ENCODE assay signal across 9 cellular contexts in the genomic region with DNA sequence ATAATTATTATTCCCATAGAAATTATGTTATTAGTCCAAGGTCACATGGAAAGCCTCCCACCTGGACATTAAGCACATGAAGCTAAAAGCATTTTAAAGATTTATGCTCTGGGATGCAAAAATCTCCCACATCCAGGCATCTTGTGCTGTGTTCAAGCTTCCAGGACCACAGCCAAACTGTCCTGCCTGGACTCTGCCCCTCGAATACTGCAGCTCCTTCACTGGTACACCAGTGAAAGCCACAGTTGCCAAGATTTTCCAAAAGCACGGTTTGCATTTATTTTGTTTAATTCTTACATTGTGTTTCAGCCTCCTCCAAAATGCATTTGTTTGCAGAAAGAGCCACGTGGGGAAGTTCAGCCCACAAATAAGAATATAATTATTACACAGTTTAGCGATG. TPM values are rescaled to one million over a fixed set of nuclear protein-coding genes. Genes with fewer than 3 reads are reported as not detected.
"Had no signal": no experiment of that assay in that cellular context is flagged by ENCODE, and none has a peak within 500 bp of the region (broad histone marks: within the 10 kb centered on the region; RNA-seq: fewer than 3 reads in every experiment).

No MANE protein-coding gene starts in this region.

- DNase-seq: IMR-90, KBM-7, KG1 had no signal

- H3K27ac ChIP-seq: HL-60 had no signal

- H3K4me3 ChIP-seq: K562 had no signal

- FAIRE-seq: HTR-8/SVneo, K562 had no signal

- ATAC-seq: K562 had no signal

RNA-seq across cellular contexts. Expression of gene C8B, which starts 38.6 kb away (rescaled TPM):
- total RNA-seq: HT-29, HT1080, IMR-90, K562 had no signal
- polyA plus RNA-seq: IgD-negative memory B cell, IMR-90, K562 had no signal
